Comparison of ENCODE assay signal across 23 cellular contexts in genomic region chr3:152842423-152842822, GRCh38. TPM values are rescaled to one million over a fixed set of nuclear protein-coding genes. Genes with fewer than 3 reads are reported as not detected.
DNase-seq lines count a peak whose midpoint lies in the region; ATAC-seq, FAIRE-seq and TF ChIP-seq lines count a peak whose summit lies in the region.
"Had no signal": no experiment of that assay in that cellular context is flagged by ENCODE, and none has a peak within 500 bp of the region (broad histone marks: within the 10 kb centered on the region; RNA-seq: fewer than 3 reads in every experiment).

No MANE protein-coding gene starts in this region.

- H3K9me3 ChIP-seq in K562 (replicated peaks; ENCODE audit: control insufficient read depth, insufficient read depth, low read depth, low read length) (peaks cover 5% of the 10 kb centered on the region), neuronal stem cell (replicated peaks in 1 of 2; ENCODE audit: control insufficient read depth in 2 of 2, insufficient read depth in 1 of 2, low read depth in 1 of 2, low read length in 2 of 2) (peaks cover 0 to 3% of the 10 kb centered on the region in 2 donors)
- H3K9me3 ChIP-seq in effector memory CD4-positive, alpha-beta T cell (ENCODE audit: control insufficient read depth, low read length), result no peaks in the 10 kb centered on the region

- H3K36me3 ChIP-seq in K562 (ENCODE audit: control insufficient read depth, insufficient read depth, low read length), result peaks cover 37% of the 10 kb centered on the region
- no peaks in the 10 kb centered on the region for H3K36me3 ChIP-seq in neuronal stem cell (replicated peaks in 1 of 2; ENCODE audit: control insufficient read depth in 2 of 2, insufficient read depth in 2 of 2, low read length in 2 of 2)
- no peaks in the 10 kb centered on the region for H3K36me3 ChIP-seq in effector memory CD4-positive, alpha-beta T cell (ENCODE audit: control insufficient read depth, insufficient read depth, low read length)

- H2BK15ac ChIP-seq in neuronal stem cell (ENCODE audit: low read length), result no peak overlapping the region

- in situ Hi-C loops in K562 (cut with MboI), result no loop called here

- POLR2A ChIA-PET in K562 (lab: Yijun Ruan, JAX), result no interaction called here

- H3K14ac ChIP-seq in neuronal stem cell (ENCODE audit: low read length), result no peak overlapping the region

- H2AK5ac ChIP-seq in neuronal stem cell (ENCODE audit: low read depth, low read length), result no peak overlapping the region

- H4K20me1 ChIP-seq in K562 (replicated peaks; ENCODE audit: control insufficient read depth, insufficient read depth, low read length), result no peaks in the 10 kb centered on the region

- H4K8ac ChIP-seq in neuronal stem cell (ENCODE audit: low read depth, low read length), result no peak overlapping the region

- TF ChIP-seq RAD21 in K562 (CRISPR knock-in tag; conservative IDR thresholded peaks at IDR 0.05 in 1 of 2, IDR thresholded peaks at IDR 0.05 in 1 of 2), result no peak

- no TSS peak for BruUV-seq in K562 (replicated peaks; lab: Mats Ljungman, UMichigan)

- no peak overlapping the region for H3K4ac ChIP-seq in neuronal stem cell (ENCODE audit: low read length)

- intact Hi-C loops in K562 (cut with micrococcal nuclease), result no loop called here

- peaks cover 44% of the 10 kb centered on the region for H3K79me2 ChIP-seq in K562 (ENCODE audit: control insufficient read depth, insufficient read depth, low read length)

- H2BK5ac ChIP-seq in neuronal stem cell (ENCODE audit: low read length), result no peak overlapping the region

- H3K27ac ChIP-seq in K562 (ENCODE audit: extremely low read depth, low read depth, low read length) (no peak overlapping the region), neuronal stem cell (replicated peaks; ENCODE audit: low read length) (no peak overlapping the region)
- H3K27ac ChIP-seq in effector memory CD4-positive, alpha-beta T cell (ENCODE audit: insufficient read depth, low read length, poor library complexity, severe bottlenecking), result no peak overlapping the region
- H3K27ac ChIP-seq: 22Rv1, A549, C4-2B had no signal

- ATAC-seq in K562, result no peak
- ATAC-seq: A549, GM23338, HCT116 had no signal

- H3K4me3 ChIP-seq in K562 (no peak overlapping the region), neuronal stem cell (ENCODE audit: low read length in 2 of 2) (no peak overlapping the region)
- H3K4me3 ChIP-seq in effector memory CD4-positive, alpha-beta T cell (ENCODE audit: insufficient read depth, low read depth, low read length, poor library complexity, severe bottlenecking), result no peak overlapping the region
- H3K4me3 ChIP-seq: A549, GM23338 had no signal

- DNase-seq in D341Med (ENCODE audit: low spot score), result peak; percentile 64
- DNase-seq in NCI-H82 treated with DMSO at 0.1 percent for 48 hours (lab: John Stamatoyannopoulos, UW; ENCODE audit: unreplicated experiment), result peak; percentile 75
- DNase-seq in K562 (ENCODE audit: extremely low read depth in 1 of 4, low spot score in 3 of 4), result no peak
- no peak for DNase-seq in neuronal stem cell (ENCODE audit: low spot score)
- DNase-seq in H54 (ENCODE audit: insufficient read length, low spot score), result no peak
- DNase-seq in effector memory CD4-positive, alpha-beta T cell, result no peak
- no peak for DNase-seq in NCI-H1105 (lab: John Stamatoyannopoulos, UW)
- DNase-seq in glomerular visceral epithelial cell (ENCODE audit: extremely low spot score), result no peak
- DNase-seq: AML-193; Caco-2; CD4-positive, alpha-beta T cell; DMS153; DMS79 treated with DMSO at 0.1 percent for 48 hours; GF-D8; H7; HFFc6 had no signal

- no peak for TF ChIP-seq POLR2A in K562 (conservative IDR thresholded peaks at IDR 0.05)
- no peak for TF ChIP-seq POLR2A in H54 (IDR thresholded peaks at IDR 0.05; ENCODE audit: low read depth, low read length)

- H3K79me1 ChIP-seq in neuronal stem cell (ENCODE audit: low read depth, low read length), result no peaks in the 10 kb centered on the region

- no peak overlapping the region for H2BK12ac ChIP-seq in neuronal stem cell (ENCODE audit: low read length)

- CTCF ChIA-PET in K562 (lab: Yijun Ruan, JAX; ENCODE audit: low intra/inter-chr PET ratio), result no interaction called here

- no peak overlapping the region for H3K23ac ChIP-seq in neuronal stem cell (ENCODE audit: low read depth, low read length, poor library complexity)

- FAIRE-seq in K562 (lab: Jason Lieb, UNC) (no peak), H54 (lab: Jason Lieb, UNC) (no peak)
- FAIRE-seq: A549, HTR-8/SVneo had no signal

- H3K9ac ChIP-seq in K562 (ENCODE audit: insufficient read depth in 1 of 2, low read depth in 2 of 2, low read length in 2 of 2) (no peak overlapping the region; a peak in 1 of 4 replicates), neuronal stem cell (ENCODE audit: low read depth, low read length, poor library complexity) (no peak overlapping the region)

- TF ChIP-seq CTCF in K562 (IDR thresholded peaks at IDR 0.05 in 2 of 3, conservative IDR thresholded peaks at IDR 0.05 in 1 of 3; ENCODE audit: insufficient read depth in 2 of 3, low read depth in 1 of 3, low read length in 3 of 3), result no peak

- peaks cover 0 to 13% of the 10 kb centered on the region in 2 experiments; a peak in 1 of 5 replicates for H3K4me1 ChIP-seq in K562 (replicated peaks in 1 of 2; ENCODE audit: control insufficient read depth in 2 of 2, insufficient read depth in 2 of 2, low read length in 2 of 2)
- no peaks in the 10 kb centered on the region for H3K4me1 ChIP-seq in neuronal stem cell (ENCODE audit: control insufficient read depth in 2 of 2, insufficient read depth in 1 of 2, low read depth in 1 of 2, low read length in 2 of 2)
- no peaks in the 10 kb centered on the region for H3K4me1 ChIP-seq in effector memory CD4-positive, alpha-beta T cell (ENCODE audit: control insufficient read depth, insufficient read depth, low read length, poor library complexity, severe bottlenecking)
- H3K4me1 ChIP-seq: A549, Caco-2 had no signal

- no peaks in the 10 kb centered on the region for H3K9me1 ChIP-seq in K562 (ENCODE audit: control insufficient read depth, insufficient read depth, low read length)

- TF ChIP-seq EP300 in K562 (IDR thresholded peaks at IDR 0.05; ENCODE audit: low read length), result no peak

- H3K4me2 ChIP-seq in K562 (ENCODE audit: insufficient read depth, low read length) (no peak overlapping the region), neuronal stem cell (ENCODE audit: insufficient read depth, low read length, poor library complexity, severe bottlenecking) (no peak overlapping the region)
- H3K4me2 ChIP-seq: A549, GM23338 had no signal

- H2AFZ ChIP-seq in K562 (ENCODE audit: low read depth, low read length) (no peak overlapping the region), neuronal stem cell (ENCODE audit: low read length) (no peak overlapping the region)
- H2AFZ ChIP-seq: GM23338 had no signal

- peak overlapping the region; percentile 2 for H3K18ac ChIP-seq in neuronal stem cell (ENCODE audit: low read length)

- H4K91ac ChIP-seq in neuronal stem cell (ENCODE audit: low read depth, low read length, poor library complexity), result no peak overlapping the region

- H3K27me3 ChIP-seq in K562 (ENCODE audit: control insufficient read depth in 2 of 2, insufficient read depth in 2 of 2, low read length in 2 of 2) (no peaks in the 10 kb centered on the region), neuronal stem cell (ENCODE audit: control insufficient read depth in 3 of 3, insufficient read depth in 3 of 3, low read depth in 1 of 3, low read length in 3 of 3) (no peaks in the 10 kb centered on the region)
- H3K27me3 ChIP-seq in effector memory CD4-positive, alpha-beta T cell (replicated peaks; ENCODE audit: control insufficient read depth, insufficient read depth, low read length, poor library complexity, severe bottlenecking), result no peaks in the 10 kb centered on the region

- H2BK120ac ChIP-seq in neuronal stem cell (ENCODE audit: low read depth, low read length), result no peak overlapping the region

TF ChIP-seq in K562, 482 proteins besides CTCF, POLR2A, EP300 and RAD21:
- 0 out of 2 replicates have a peak, but pooled peaks have one; percentile 21 for TF ChIP-seq PML (IDR thresholded peaks at IDR 0.05; ENCODE audit: low read length)
- TF ChIP-seq TBL1XR1 (IDR thresholded peaks at IDR 0.05; ENCODE audit: low read length in 2 of 2), result no peak

RNA-seq across cellular contexts. Expression of gene P2RY1, which starts 7.5 kb away (rescaled TPM):
- 18.7 and 47.0 TPM in 2 replicates for total RNA-seq in K562 (2011; cell fraction: chromatin; rRNA removed; ENCODE audit: low replicate concordance)
- total RNA-seq in K562 (2011; cell fraction: nucleolus; rRNA removed), result 20.0 and 27.2 TPM in 2 replicates
- 30.1 and 34.5 TPM in 2 replicates for total RNA-seq in K562 (2011; cell fraction: nucleoplasm; rRNA removed)
- total RNA-seq in K562 (2014; rRNA removed) (21.4 and 21.9 TPM in 2 replicates), K562 (2014; rRNA removed; fragmentation: Illumina TruSeq; extraction: Trizol) (27.9 and 30.3 TPM in 2 replicates), K562 (2015; rRNA removed; fragmentation: Illumina TruSeq; extraction: Trizol) (17.5 and 18.1 TPM in 2 replicates), K562 (2021) (23.1 and 24.3 TPM in 2 replicates)
- polyA plus RNA-seq in K562 (2011; rRNA removed) (17.0 and 20.4 TPM in 2 replicates), K562 (2014; fragmentation: Illumina TruSeq; extraction: Trizol) (18.0 and 18.6 TPM in 2 replicates), K562 (2014; fragmentation: Nextera tagmentation; extraction: Ambion mirVana) (1 to 10 TPM; 6.0 TPM), K562 (2014; rRNA removed) (17.8 and 18.4 TPM in 2 replicates)
- polyA plus RNA-seq in K562 (2011; cell fraction: cytosol; rRNA removed), result 9.4 and 13.7 TPM in 2 replicates
- 16.9 and 21.5 TPM in 2 replicates for polyA plus RNA-seq in K562 (2011; cell fraction: nucleus; rRNA removed)
- 10.0 and 11.2 TPM in 2 replicates for polyA plus RNA-seq in K562 (2012)
- 29.4 and 36.2 TPM in 2 replicates for polyA minus RNA-seq in K562 (2011; rRNA and poly(A)+ RNA removed)
- 18.5 and 21.0 TPM in 2 replicates for polyA minus RNA-seq in K562 (2011; cell fraction: cytosol; rRNA and poly(A)+ RNA removed)
- 22.1 and 35.8 TPM in 2 replicates for polyA minus RNA-seq in K562 (2011; cell fraction: nucleus; rRNA and poly(A)+ RNA removed)
- polyA plus RNA-seq in neuronal stem cell (2013, experiment 1 of 2), result 1.5 TPM
- 1.5 TPM for polyA plus RNA-seq in neuronal stem cell (2013, experiment 2 of 2)
- total RNA-seq: HFFc6 had no signal
- polyA plus RNA-seq: BJ had no signal

Comparison
In these comparisons a context has a peak if more than half of its experiments do, and no peak if none do; other contexts are left out.
1. DNase-seq: peak in D341Med (single experiment) and NCI-H82 treated with DMSO at 0.1 percent for 48 hours (single experiment); none in K562 (0 of 4), neuronal stem cell (single experiment), H54 (single experiment), effector memory CD4-positive, alpha-beta T cell (0 of 3), NCI-H1105 (single experiment) and glomerular visceral epithelial cell (single experiment).